ENCODE assay signal across 1 cellular context in the genomic region with DNA sequence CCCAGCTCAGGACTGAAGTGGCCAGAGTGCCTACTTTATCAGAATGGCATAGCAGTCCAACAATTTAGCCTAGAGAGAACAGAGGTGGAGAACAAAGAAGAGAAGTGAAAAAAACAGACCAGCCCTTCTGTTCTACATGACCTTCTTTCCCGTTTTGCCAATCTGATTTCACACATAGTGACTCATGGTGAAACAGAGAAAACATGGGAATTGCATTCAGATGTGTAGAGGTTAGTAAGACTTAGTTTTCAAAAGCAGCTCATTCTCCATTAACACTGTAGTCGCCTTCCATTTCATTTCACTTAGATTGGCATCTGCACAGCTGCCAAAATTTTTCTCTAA.
TF ChIP-seq lines count a peak whose summit lies in the region.

No MANE protein-coding gene starts in this region.

TF ChIP-seq in WTC11, 78 proteins besides CTCF, POLR2A, EP300 and RAD21 (continued from another document):
- TF ChIP-seq, protein P1, sequence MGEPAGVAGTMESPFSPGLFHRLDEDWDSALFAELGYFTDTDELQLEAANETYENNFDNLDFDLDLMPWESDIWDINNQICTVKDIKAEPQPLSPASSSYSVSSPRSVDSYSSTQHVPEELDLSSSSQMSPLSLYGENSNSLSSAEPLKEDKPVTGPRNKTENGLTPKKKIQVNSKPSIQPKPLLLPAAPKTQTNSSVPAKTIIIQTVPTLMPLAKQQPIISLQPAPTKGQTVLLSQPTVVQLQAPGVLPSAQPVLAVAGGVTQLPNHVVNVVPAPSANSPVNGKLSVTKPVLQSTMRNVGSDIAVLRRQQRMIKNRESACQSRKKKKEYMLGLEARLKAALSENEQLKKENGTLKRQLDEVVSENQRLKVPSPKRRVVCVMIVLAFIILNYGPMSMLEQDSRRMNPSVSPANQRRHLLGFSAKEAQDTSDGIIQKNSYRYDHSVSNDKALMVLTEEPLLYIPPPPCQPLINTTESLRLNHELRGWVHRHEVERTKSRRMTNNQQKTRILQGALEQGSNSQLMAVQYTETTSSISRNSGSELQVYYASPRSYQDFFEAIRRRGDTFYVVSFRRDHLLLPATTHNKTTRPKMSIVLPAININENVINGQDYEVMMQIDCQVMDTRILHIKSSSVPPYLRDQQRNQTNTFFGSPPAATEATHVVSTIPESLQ (CRISPR knock-in tag; IDR thresholded peaks at IDR 0.05): no peak
